In the genomic region with DNA sequence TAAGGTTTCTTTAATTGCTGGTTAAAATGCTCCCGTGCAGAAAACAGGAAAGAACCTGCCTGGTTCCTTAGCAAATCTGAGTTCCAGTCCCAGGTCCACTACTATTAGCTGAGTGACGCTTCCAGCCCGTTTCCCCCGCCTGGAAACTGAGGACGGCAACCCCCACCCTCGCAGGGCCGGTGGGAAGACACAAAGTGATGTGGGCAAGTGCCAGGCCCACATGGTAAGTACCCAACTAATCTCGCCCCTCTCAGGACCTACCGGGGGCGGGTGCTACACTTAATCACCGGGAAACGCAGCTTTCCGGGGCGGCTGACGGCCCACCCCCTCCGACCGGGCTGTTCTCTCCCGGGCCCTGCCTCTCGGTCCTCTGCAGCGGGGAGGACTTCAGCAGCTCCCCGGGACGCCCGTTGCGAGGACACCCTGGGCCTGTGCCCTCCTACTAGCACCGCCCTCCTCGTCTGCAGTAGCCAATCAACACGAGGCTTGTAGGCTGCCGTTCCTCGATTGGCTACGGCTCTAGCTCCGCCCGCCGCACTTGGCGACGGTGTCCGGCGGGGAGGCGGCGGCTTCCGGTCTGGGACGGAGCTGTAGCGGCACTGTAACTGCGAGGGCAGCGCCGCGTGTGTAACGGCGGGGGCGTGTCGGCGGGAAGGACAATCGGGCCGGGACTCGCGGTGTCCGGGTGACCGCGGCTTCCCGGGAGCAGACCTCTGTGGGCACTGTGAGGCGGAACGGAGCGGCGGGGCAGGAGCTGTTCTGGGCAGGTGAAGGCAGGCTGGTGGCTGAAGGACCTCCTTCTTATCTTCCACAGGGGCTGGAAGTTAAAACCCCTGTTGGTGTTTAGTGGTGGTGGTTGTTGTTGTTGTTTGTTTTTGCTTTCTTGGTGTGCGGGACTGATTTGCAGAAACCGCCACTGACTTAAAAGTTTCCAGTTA, we compare ENCODE assay signal across 8 cellular contexts. TPM values are rescaled to one million over a fixed set of nuclear protein-coding genes. Genes with fewer than 3 reads are reported as not detected.
DNase-seq lines count a peak whose midpoint lies in the region; ATAC-seq and TF ChIP-seq lines count a peak whose summit lies in the region.

A gene with protein sequence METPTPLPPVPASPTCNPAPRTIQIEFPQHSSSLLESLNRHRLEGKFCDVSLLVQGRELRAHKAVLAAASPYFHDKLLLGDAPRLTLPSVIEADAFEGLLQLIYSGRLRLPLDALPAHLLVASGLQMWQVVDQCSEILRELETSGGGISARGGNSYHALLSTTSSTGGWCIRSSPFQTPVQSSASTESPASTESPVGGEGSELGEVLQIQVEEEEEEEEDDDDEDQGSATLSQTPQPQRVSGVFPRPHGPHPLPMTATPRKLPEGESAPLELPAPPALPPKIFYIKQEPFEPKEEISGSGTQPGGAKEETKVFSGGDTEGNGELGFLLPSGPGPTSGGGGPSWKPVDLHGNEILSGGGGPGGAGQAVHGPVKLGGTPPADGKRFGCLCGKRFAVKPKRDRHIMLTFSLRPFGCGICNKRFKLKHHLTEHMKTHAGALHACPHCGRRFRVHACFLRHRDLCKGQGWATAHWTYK (plus strand): TSS at position 568 of the 938 bp plus-strand sequence. CDS start 525 bp downstream, outside the sequence.

- no peaks in the 10 kb centered on the region for H3K36me3 ChIP-seq in upper lobe of right lung

- CTCF ChIA-PET in T-cell (lab: Charles Lee): interaction anchor here (0.6 to 2.4 kb wide), 9 partner anchors 9 to 1640 kb away, joined by 3 to 18 read pairs (median 3); a partner anchor contains a TSS

- intact Hi-C loops in left cardiac atrium (cut with DNase I): loop anchor here in 1 of 2 donors (10.0 kb wide), 2 partner anchors 59 to 121 kb away; a partner anchor contains a TSS
- intact Hi-C loops in posterior vena cava (cut with DNase I): no loop called here
- intact Hi-C loops in upper lobe of right lung (cut with DNase I): no loop called here

- peaks cover 24% of the 10 kb centered on the region for H3K36me3 Mint-ChIP-seq in T-cell

- no peaks in the 10 kb centered on the region for H3K27me3 ChIP-seq in upper lobe of right lung

- H3K4me1 ChIP-seq in upper lobe of right lung: peaks cover 15% of the 10 kb centered on the region

- no peaks in the 10 kb centered on the region for H3K9me3 Mint-ChIP-seq in T-cell

- H3K4me3 Mint-ChIP-seq in T-cell: peak within 1 kb of the TSS; percentile 88 to 96 (median 91)

- H3K4me1 Mint-ChIP-seq in T-cell: peaks cover 35 to 42% (median 39%) of the 10 kb centered on the region in 3 donors

- H3K27ac ChIP-seq in upper lobe of right lung: peak within 1 kb of the TSS; percentile 86

- in situ Hi-C loops in GM13977 (cut with MboI; ENCODE audit: low pct_unique_long_range_greater_than_20kb, low sequenced_read_pairs, unreplicated experiment): no loop called here

- H3K27ac Mint-ChIP-seq in T-cell: peak within 1 kb of the TSS; percentile 84 to 97

- peak; percentile 99 for DNase-seq in GM13977 (ENCODE audit: low spot score)
- DNase-seq in NCI-H146 (lab: John Stamatoyannopoulos, UW): peak; percentile 97
- DNase-seq in T-cell: peak; percentile 82 to 93 (median 90)
- peak; percentile 91 for DNase-seq in amniotic epithelial cell (ENCODE audit: low read depth)
- DNase-seq in left cardiac atrium: peak; percentile 97
- DNase-seq in posterior vena cava (ENCODE audit: low spot score): peak; percentile 98
- peak; percentile 98 for DNase-seq in upper lobe of right lung

- no peaks in the 10 kb centered on the region for H3K27me3 Mint-ChIP-seq in T-cell

- peak; percentile 97 for ATAC-seq in HG02870 (IDR thresholded peaks at IDR 0.05; ENCODE audit: unreplicated experiment)
- peak; percentile 99 to 100 (median 99) for ATAC-seq in T-cell (replicated peaks in 1 of 4)
- ATAC-seq in left cardiac atrium: peak; percentile 98 to 99
- ATAC-seq in upper lobe of right lung: peak; percentile 99

- H3K4me3 ChIP-seq in upper lobe of right lung: peak within 1 kb of the TSS; percentile 95

- TF ChIP-seq CTCF in GM13977 (IDR thresholded peaks at IDR 0.05; ENCODE audit: extremely low read depth, insufficient read depth, missing control alignments) (no peak), upper lobe of right lung (IDR thresholded peaks at IDR 0.05) (no peak)

- POLR2A ChIA-PET in T-cell (lab: Charles Lee): interaction anchor here (0.6 to 1.4 kb wide), 6 partner anchors 24 to 1182 kb away, joined by 3 to 6 read pairs (median 4); no protein-coding TSS in a partner anchor

- no peaks in the 10 kb centered on the region for H3K9me3 ChIP-seq in upper lobe of right lung

RNA-seq across cellular contexts. Expression of the gene that starts here (rescaled TPM):
- 10 to 100 TPM in 3 of 5 donors, 1 to 10 TPM in 2; 3.9 to 12.6 (median 11.1) TPM for total RNA-seq in T-cell
- total RNA-seq in left cardiac atrium: 1 to 10 TPM; 4.4 to 5.9 TPM
- total RNA-seq in posterior vena cava: 1 to 10 TPM; 3.9 to 5.0 TPM
- total RNA-seq in upper lobe of right lung: 5.8 TPM

Comparison
In these comparisons a context has a peak if more than half of its experiments do, and no peak if none do; other contexts are left out.
1. Peak in every context shown above with its lines: DNase-seq, ATAC-seq, H3K4me3 ChIP-seq and H3K27ac ChIP-seq.